Comparison of ENCODE assay signal across 1 cellular context in the genomic region with DNA sequence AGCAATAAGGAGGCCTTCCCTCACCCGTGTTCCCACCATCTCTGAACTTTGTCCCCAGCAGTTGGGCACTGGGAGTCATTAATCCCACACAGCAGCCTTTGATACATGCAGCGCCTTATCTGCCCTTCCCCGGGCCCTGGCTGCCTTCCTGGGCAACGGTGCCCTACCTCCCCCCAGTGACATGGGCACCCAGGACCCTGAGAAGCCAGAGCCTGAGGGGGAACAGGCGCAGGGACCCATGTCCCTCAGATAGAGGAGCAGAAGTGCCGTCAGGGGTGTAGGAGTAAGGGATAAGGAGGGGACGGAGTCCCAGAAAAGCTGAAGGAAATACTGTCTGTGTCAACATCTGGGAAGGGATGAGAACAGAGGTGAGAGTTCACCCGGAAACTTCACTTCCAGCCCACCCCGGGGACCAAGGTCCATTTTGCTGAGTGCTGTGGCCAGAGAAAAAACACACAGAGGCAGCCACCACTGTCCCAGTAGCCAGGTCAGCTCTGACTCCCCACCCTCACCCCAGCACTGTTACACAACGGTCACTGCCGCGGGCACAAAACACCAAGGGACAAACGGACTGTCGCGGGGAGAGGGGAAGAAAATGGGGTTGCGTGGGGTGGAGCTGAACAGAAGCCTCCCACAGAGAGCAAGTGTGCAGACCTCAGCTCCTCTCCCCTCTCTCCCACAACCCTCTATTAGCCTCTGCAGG.
TF ChIP-seq lines count a peak whose summit lies in the region.

No MANE protein-coding gene starts in this region.

TF ChIP-seq in HCT116, 20 proteins besides CTCF, POLR2A, EP300 and RAD21 (continued from another document):
- TF ChIP-seq YY1 (IDR thresholded peaks at IDR 0.05; ENCODE audit: extremely low read depth, insufficient replicate concordance, low read depth, low read length) (no peak), TCF7L2 (IDR thresholded peaks at IDR 0.05; ENCODE audit: borderline replicate concordance, extremely low read depth, insufficient read depth, insufficient read length) (no peak)
- TF ChIP-seq, protein P1, sequence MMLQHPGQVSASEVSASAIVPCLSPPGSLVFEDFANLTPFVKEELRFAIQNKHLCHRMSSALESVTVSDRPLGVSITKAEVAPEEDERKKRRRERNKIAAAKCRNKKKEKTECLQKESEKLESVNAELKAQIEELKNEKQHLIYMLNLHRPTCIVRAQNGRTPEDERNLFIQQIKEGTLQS (IDR thresholded peaks at IDR 0.05) = no peak
TF ChIP-seq in HCT116: peak in this region for 0.
